Comparison of ENCODE assay signal across 8 cellular contexts in the genomic region with DNA sequence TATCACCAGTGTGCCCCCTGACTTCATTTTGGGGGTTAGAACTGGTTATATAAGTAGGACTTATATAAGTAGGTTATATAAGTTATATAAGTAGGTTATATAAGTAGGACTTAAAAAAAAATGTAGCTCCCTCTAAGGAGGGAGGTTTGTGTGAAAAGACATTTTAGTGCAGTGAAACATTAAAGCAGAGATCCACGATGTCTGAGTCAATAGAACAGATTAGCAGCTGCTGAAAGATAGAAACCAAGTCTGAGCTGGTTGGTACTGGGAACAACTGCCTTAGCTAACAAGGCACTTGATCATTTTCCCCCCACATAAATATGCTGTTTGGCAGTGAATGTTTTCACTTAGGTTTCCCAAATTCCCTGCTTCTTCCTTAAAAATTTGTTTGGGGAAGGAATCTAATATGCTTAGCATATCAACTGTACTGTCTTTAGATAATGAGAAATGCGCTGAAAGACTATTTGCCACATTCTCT. TPM values are rescaled to one million over a fixed set of nuclear protein-coding genes. Genes with fewer than 3 reads are reported as not detected.
A peak's percentile ranks its signal among the peaks of the same experiment; 100 is the strongest.
DNase-seq lines count a peak whose midpoint lies in the region; ATAC-seq and TF ChIP-seq lines count a peak whose summit lies in the region.

No MANE protein-coding gene starts in this region.

- H3K27me3 ChIP-seq in OCI-LY1 (ENCODE audit: insufficient read depth, low read length) (no peaks in the 10 kb centered on the region), duodenal mucosa (ENCODE audit: control insufficient read depth in 1 of 2, insufficient read depth in 2 of 2, low read length in 2 of 2) (no peaks in the 10 kb centered on the region), neuronal stem cell (ENCODE audit: control insufficient read depth in 3 of 3, insufficient read depth in 3 of 3, low read depth in 1 of 3, low read length in 3 of 3) (peaks cover 0 to 3% (median 0%) of the 10 kb centered on the region in 3 experiments)

- H2AFZ ChIP-seq in OCI-LY1 (ENCODE audit: low read length) (peak overlapping the region; percentile 91), neuronal stem cell (ENCODE audit: low read length) (peak overlapping the region; percentile 92)

- 0 out of 2 replicates have a peak, but pooled peaks cover 8% of the 10 kb centered on the region for H3F3A ChIP-seq in OCI-LY1 (ENCODE audit: insufficient read depth, low read length)

- H3K4me2 ChIP-seq in OCI-LY1 (ENCODE audit: low read length) (peak overlapping the region; percentile 98), neuronal stem cell (ENCODE audit: insufficient read depth, low read length, poor library complexity, severe bottlenecking) (no peak overlapping the region)

- H2BK5ac ChIP-seq in neuronal stem cell (ENCODE audit: low read length): no peak overlapping the region

- no peak overlapping the region for H2AK5ac ChIP-seq in neuronal stem cell (ENCODE audit: low read depth, low read length)

- H4K20me1 ChIP-seq in OCI-LY1 (ENCODE audit: insufficient read depth, low read length): peaks cover 3% of the 10 kb centered on the region; the same call in 1 of the 2 replicates

- H2BK12ac ChIP-seq in neuronal stem cell (ENCODE audit: low read length): no peak overlapping the region

- no peak overlapping the region for H3K23ac ChIP-seq in neuronal stem cell (ENCODE audit: low read depth, low read length, poor library complexity)

- peaks cover 3% of the 10 kb centered on the region for H3K79me1 ChIP-seq in neuronal stem cell (ENCODE audit: low read depth, low read length)

- H3K9me2 ChIP-seq in OCI-LY1 (ENCODE audit: low read depth, low read length): no peaks in the 10 kb centered on the region

- no CpG with 5 or more reads among the region's 2 CpGs for WGBS in neuronal stem cell (ENCODE audit: extremely low coverage in 2 of 2, insufficient read length in 2 of 2, insufficient replicate concordance in 1 of 2), 2 donors

- H3K4me1 ChIP-seq in OCI-LY1 (ENCODE audit: insufficient read depth, low read length, severe bottlenecking) (peaks cover 35% of the 10 kb centered on the region), duodenal mucosa (ENCODE audit: control insufficient read depth in 1 of 2, insufficient read depth in 2 of 2, low read length in 2 of 2) (peaks cover 28 to 29% of the 10 kb centered on the region in 2 donors), neuronal stem cell (ENCODE audit: control insufficient read depth in 2 of 2, insufficient read depth in 1 of 2, low read depth in 1 of 2, low read length in 2 of 2) (peaks cover 2 to 18% of the 10 kb centered on the region in 2 donors)

- H3K14ac ChIP-seq in neuronal stem cell (ENCODE audit: low read length): no peak overlapping the region

- H4K91ac ChIP-seq in neuronal stem cell (ENCODE audit: low read depth, low read length, poor library complexity): no peak overlapping the region

- no peak overlapping the region for H2BK15ac ChIP-seq in neuronal stem cell (ENCODE audit: low read length)

- H3K36me3 ChIP-seq in OCI-LY1 (ENCODE audit: insufficient read depth, low read length) (peaks cover 28% of the 10 kb centered on the region), duodenal mucosa (ENCODE audit: control insufficient read depth in 1 of 2, insufficient read depth in 2 of 2, low read length in 2 of 2) (peaks cover 14% of the 10 kb centered on the region in 2 donors), neuronal stem cell (replicated peaks in 1 of 2; ENCODE audit: control insufficient read depth in 2 of 2, insufficient read depth in 2 of 2, low read length in 2 of 2) (peaks cover 13 to 26% of the 10 kb centered on the region in 2 donors)

- no peak overlapping the region for H2BK120ac ChIP-seq in neuronal stem cell (ENCODE audit: low read depth, low read length)

- no peak for TF ChIP-seq CTCF in OCI-LY1 (IDR thresholded peaks at IDR 0.05; ENCODE audit: low read length)

- ATAC-seq in HG03045 (IDR thresholded peaks at IDR 0.05; ENCODE audit: unreplicated experiment): no peak

- H3K18ac ChIP-seq in neuronal stem cell (ENCODE audit: low read length): no peak overlapping the region

- peak overlapping the region; percentile 82 for H3K9ac ChIP-seq in OCI-LY1 (ENCODE audit: low read length)
- peak overlapping the region; percentile 76 to 86 for H3K9ac ChIP-seq in duodenal mucosa (ENCODE audit: low read depth in 1 of 2, low read length in 2 of 2)
- H3K9ac ChIP-seq in neuronal stem cell (ENCODE audit: low read depth, low read length, poor library complexity): no peak overlapping the region

- H3K9me3 ChIP-seq in OCI-LY1 (ENCODE audit: low read length) (no peaks in the 10 kb centered on the region), duodenal mucosa (ENCODE audit: control insufficient read depth in 1 of 2, low read length in 2 of 2) (no peaks in the 10 kb centered on the region), neuronal stem cell (replicated peaks in 1 of 2; ENCODE audit: control insufficient read depth in 2 of 2, insufficient read depth in 1 of 2, low read depth in 1 of 2, low read length in 2 of 2) (no peaks in the 10 kb centered on the region)

- H4K8ac ChIP-seq in neuronal stem cell (ENCODE audit: low read depth, low read length): no peak overlapping the region

- peaks cover 21% of the 10 kb centered on the region for H3K79me2 ChIP-seq in OCI-LY1 (ENCODE audit: insufficient read depth, low read length)

- peak; percentile 13 for DNase-seq in DMS79 treated with DMSO at 0.1 percent for 48 hours (lab: John Stamatoyannopoulos, UW)
- DNase-seq in DMS79 (lab: John Stamatoyannopoulos, UW): no peak
- DNase-seq in neuronal stem cell (ENCODE audit: low spot score): no peak
- DNase-seq in NCI-H1694 (lab: John Stamatoyannopoulos, UW): no peak
- DNase-seq in NK-92 treated with Interleukin-12 subunit alpha and Interleukin-12 subunit beta, amount 100 ng/mL, for 24 hours (lab: John Stamatoyannopoulos, UW): no peak

- H3K27ac ChIP-seq in OCI-LY1 (ENCODE audit: low read depth, low read length, poor library complexity, severe bottlenecking) (peak overlapping the region; percentile 71), duodenal mucosa (ENCODE audit: low read depth, low read length) (no peak overlapping the region), neuronal stem cell (replicated peaks; ENCODE audit: low read length) (no peak overlapping the region)

- no peak overlapping the region for H3K4ac ChIP-seq in neuronal stem cell (ENCODE audit: low read length)

- peak overlapping the region; percentile 97 for H3K4me3 ChIP-seq in OCI-LY1 (ENCODE audit: low read depth, low read length, poor library complexity, severe bottlenecking)
- H3K4me3 ChIP-seq in duodenal mucosa (ENCODE audit: low read depth in 1 of 2, low read length in 2 of 2): peak overlapping the region; percentile 80 to 93
- H3K4me3 ChIP-seq in neuronal stem cell (ENCODE audit: low read length in 2 of 2): no peak overlapping the region

RNA-seq across cellular contexts. Expression of a gene that starts 2.1 kb away (rescaled TPM):
- polyA plus RNA-seq in neuronal stem cell (2013, experiment 1 of 2): 2,647 TPM
- polyA plus RNA-seq in neuronal stem cell (2013, experiment 2 of 2): 2,677 TPM

RNA-seq across cellular contexts. Expression of a gene that starts 13.9 kb away (rescaled TPM):
- 5.8 TPM for polyA plus RNA-seq in neuronal stem cell (2013, experiment 1 of 2)
- 6.6 TPM for polyA plus RNA-seq in neuronal stem cell (2013, experiment 2 of 2)

RNA-seq across cellular contexts. Expression of a gene that starts 54.6 kb away (rescaled TPM):
- not detected for polyA plus RNA-seq in neuronal stem cell (2013, experiment 1 of 2)
- polyA plus RNA-seq in neuronal stem cell (2013, experiment 2 of 2): not detected

Comparison
In these comparisons a context has a peak if more than half of its experiments do, and no peak if none do; other contexts are left out.
1. H3K4me3 ChIP-seq: peak in OCI-LY1 (single experiment) and duodenal mucosa (2 of 2); none in neuronal stem cell (0 of 2).